In the genomic region with DNA sequence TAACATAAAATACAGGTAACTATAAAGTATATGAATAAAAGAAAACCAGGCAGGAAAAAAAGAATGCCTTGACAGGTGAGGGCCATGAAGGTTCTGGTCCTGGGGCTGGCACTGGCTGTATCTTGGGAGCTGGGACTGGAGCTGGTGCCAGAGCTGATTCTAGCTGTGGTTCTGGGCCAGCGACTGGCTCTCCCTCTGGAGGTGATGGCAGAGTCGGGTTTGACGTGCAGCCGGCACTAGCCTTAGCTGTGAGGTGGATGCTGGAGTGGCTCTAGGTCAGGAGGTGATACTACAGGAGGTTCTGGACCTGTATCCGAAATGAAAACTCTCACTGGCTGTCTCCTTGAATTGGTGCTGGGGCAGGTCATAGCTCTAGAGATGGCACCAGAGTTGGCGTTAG, we compare ENCODE assay signal across 21 cellular contexts. TPM values are rescaled to one million over a fixed set of nuclear protein-coding genes. Genes with fewer than 3 reads are reported as not detected.
A peak's percentile ranks its signal among the peaks of the same experiment; 100 is the strongest.
DNase-seq lines count a peak whose midpoint lies in the region; ATAC-seq, FAIRE-seq and TF ChIP-seq lines count a peak whose summit lies in the region.
"Had no signal": no experiment of that assay in that cellular context is flagged by ENCODE, and none has a peak within 500 bp of the region (broad histone marks: within the 10 kb centered on the region; RNA-seq: fewer than 3 reads in every experiment).

No MANE protein-coding gene starts in this region.

- H3K9me3 Mint-ChIP-seq in activated CD8-positive, alpha-beta T cell treated with anti-CD3 and anti-CD28 coated beads for 36 hours = no peaks in the 10 kb centered on the region
- H3K9me3 Mint-ChIP-seq: CD4-positive, alpha-beta T cell; CD8-positive, alpha-beta memory T cell had no signal

- CTCF ChIA-PET in activated CD8-positive, alpha-beta T cell treated with anti-CD3 and anti-CD28 coated beads for 36 hours (lab: Charles Lee) = interaction anchor here (0.7 to 4.4 kb wide), 22 partner anchors 9 to 302 kb away, joined by 3 to 33 read pairs (median 5); no protein-coding TSS in a partner anchor

- no peak for TF ChIP-seq CTCF in spleen (IDR thresholded peaks at IDR 0.05 in 8 of 11, conservative IDR thresholded peaks at IDR 0.05 in 3 of 11)
- TF ChIP-seq CTCF in activated CD8-positive, alpha-beta T cell treated with anti-CD3 and anti-CD28 coated beads for 36 hours (IDR thresholded peaks at IDR 0.05) = no peak

- no peaks in the 10 kb centered on the region for H3K36me3 Mint-ChIP-seq in activated CD8-positive, alpha-beta T cell treated with anti-CD3 and anti-CD28 coated beads for 36 hours (ENCODE audit: low read depth)
- H3K36me3 Mint-ChIP-seq: CD14-positive monocyte; CD8-positive, alpha-beta memory T cell had no signal

- H3K27ac Mint-ChIP-seq in activated CD8-positive, alpha-beta T cell treated with anti-CD3 and anti-CD28 coated beads for 36 hours = no peak overlapping the region
- H3K27ac Mint-ChIP-seq: CD4-positive, alpha-beta T cell had no signal

- no peak for ATAC-seq in HG03097 (IDR thresholded peaks at IDR 0.05; ENCODE audit: low FRiP score, unreplicated experiment)
- ATAC-seq in activated CD8-positive, alpha-beta T cell treated with anti-CD3 and anti-CD28 coated beads for 36 hours = no peak
- no peak for ATAC-seq in GM18873 (IDR thresholded peaks at IDR 0.05; ENCODE audit: low FRiP score, unreplicated experiment)

- no peak overlapping the region for H3K4me3 Mint-ChIP-seq in activated CD8-positive, alpha-beta T cell treated with anti-CD3 and anti-CD28 coated beads for 36 hours
- H3K4me3 Mint-ChIP-seq: CD4-positive, alpha-beta T cell; CD8-positive, alpha-beta memory T cell had no signal

- no peak for FAIRE-seq in GM19239 (lab: Jason Lieb, UNC)
- FAIRE-seq: A549, D721Med, H1 had no signal

- no peak overlapping the region for H3K27ac ChIP-seq in spleen
- H3K27ac ChIP-seq: A549; BLaER1 treated with 17β-estradiol and CSF1 and Interleukin-3, amounts not matched to agents 10 nM and 100 nM; GM23248 had no signal

- H3K4me3 ChIP-seq in spleen = no peak overlapping the region
- H3K4me3 ChIP-seq: A549; BLaER1 treated with 17β-estradiol and CSF1 and Interleukin-3, amounts not matched to agents 10 nM and 100 nM; GM23248 had no signal

- H3K27me3 Mint-ChIP-seq in activated CD8-positive, alpha-beta T cell treated with anti-CD3 and anti-CD28 coated beads for 36 hours = peaks cover 28% of the 10 kb centered on the region

- WGBS in spleen, 5 donors = 89 to 98% (median 95%) methylated on average over 5 to 6 of the region's 6 CpGs

- POLR2A ChIA-PET in activated CD8-positive, alpha-beta T cell treated with anti-CD3 and anti-CD28 coated beads for 36 hours (lab: Charles Lee) = no interaction called here

- intact Hi-C loops in posterior vena cava (cut with DNase I) (loop anchor here (5.0 to 10.0 kb wide), 2 partner anchors 138 to 301 kb away; no protein-coding TSS in a partner anchor), spleen (cut with DNase I; ENCODE audit: low total_unique reads) (loop anchor here (5.0 to 10.0 kb wide), 2 partner anchors 218 to 301 kb away; no protein-coding TSS in a partner anchor)
- intact Hi-C loops in activated CD8-positive, alpha-beta T cell treated with anti-CD3 and anti-CD28 coated beads for 36 hours (cut with micrococcal nuclease) = loop anchor here (5.0 to 10.0 kb wide), 3 partner anchors 141 to 298 kb away; no protein-coding TSS in a partner anchor

- peak; percentile 81 for DNase-seq in mesenteric fat pad (ENCODE audit: low spot score)
- peak; percentile 68 for DNase-seq in posterior vena cava (ENCODE audit: low spot score)
- DNase-seq in spleen = peak; percentile 53
- no peak for DNase-seq in activated CD8-positive, alpha-beta T cell treated with anti-CD3 and anti-CD28 coated beads for 36 hours
- DNase-seq in GM19239 (ENCODE audit: insufficient read length, low spot score) = no peak
- DNase-seq: DMS 273 treated with DMSO at 0.1 percent for 48 hours, GF-D8 had no signal

- H3K27me3 ChIP-seq in spleen (replicated peaks in 1 of 7) = peaks cover 0 to 59% (median 3%) of the 10 kb centered on the region in 7 donors
- H3K27me3 ChIP-seq: BLaER1 treated with 17β-estradiol and CSF1 and Interleukin-3, amounts not matched to agents 10 nM and 100 nM had no signal

- no peaks in the 10 kb centered on the region for H3K36me3 ChIP-seq in spleen
- H3K36me3 ChIP-seq: BE2C; BLaER1 treated with 17β-estradiol and CSF1 and Interleukin-3, amounts not matched to agents 10 nM and 100 nM had no signal

- H3K4me1 Mint-ChIP-seq in activated CD8-positive, alpha-beta T cell treated with anti-CD3 and anti-CD28 coated beads for 36 hours (ENCODE audit: low read depth) = peaks cover 16% of the 10 kb centered on the region

- peaks cover 0 to 20% (median 12%) of the 10 kb centered on the region in 6 donors for H3K4me1 ChIP-seq in spleen

- no peak for TF ChIP-seq POLR2A in spleen (IDR thresholded peaks at IDR 0.05)

- no peaks in the 10 kb centered on the region for H3K9me3 ChIP-seq in spleen
- H3K9me3 ChIP-seq: A549; BE2C; BLaER1 treated with 17β-estradiol and CSF1 and Interleukin-3, amounts not matched to agents 10 nM and 100 nM had no signal

RNA-seq across cellular contexts. Expression of a gene that starts 22.3 kb away (rescaled TPM):
- not detected for total RNA-seq in mesenteric fat pad
- not detected for total RNA-seq in posterior vena cava
- under 1 TPM in 1 of 7 donors, not detected in 6; 0.95 TPM for total RNA-seq in spleen
- polyA plus RNA-seq in spleen = under 1 TPM in 2 of 3 donors, not detected in 1; 0.16 to 0.38 TPM
- total RNA-seq in activated CD8-positive, alpha-beta T cell treated with anti-CD3 and anti-CD28 coated beads for 36 hours = not detected
- total RNA-seq: CD4-positive, alpha-beta T cell; CD8-positive, alpha-beta memory T cell; Daoy; G401; GM23248; H1; H7 had no signal
- polyA plus RNA-seq: A549; CD14-positive monocyte; CD8-positive, alpha-beta memory T cell; GM23248; H1 had no signal

RNA-seq across cellular contexts. Expression of a gene that starts 23.0 kb away (rescaled TPM):
- total RNA-seq in mesenteric fat pad (25.1 TPM), posterior vena cava (10 to 100 TPM; 14.2 to 19.9 TPM), spleen (10 to 100 TPM; 16.8 to 52.8 (median 31.2) TPM)
- 10 to 100 TPM in 2 of 3 donors, 1 to 10 TPM in 1; 9.2 to 14.1 (median 10.7) TPM for polyA plus RNA-seq in spleen
- total RNA-seq in activated CD8-positive, alpha-beta T cell treated with anti-CD3 and anti-CD28 coated beads for 36 hours = 1 to 10 TPM; 3.6 to 4.1 TPM
- total RNA-seq: G401 had no signal
- polyA plus RNA-seq: CD8-positive, alpha-beta memory T cell had no signal

Comparison
In these comparisons a context has a peak if more than half of its experiments do, and no peak if none do; other contexts are left out.
1. DNase-seq: peak in mesenteric fat pad (single experiment), posterior vena cava (single experiment) and spleen (single experiment); none in activated CD8-positive, alpha-beta T cell treated with anti-CD3 and anti-CD28 coated beads for 36 hours (single experiment) and GM19239 (single experiment).